14 cellular contexts compared by ENCODE assay signal in the genomic region with DNA sequence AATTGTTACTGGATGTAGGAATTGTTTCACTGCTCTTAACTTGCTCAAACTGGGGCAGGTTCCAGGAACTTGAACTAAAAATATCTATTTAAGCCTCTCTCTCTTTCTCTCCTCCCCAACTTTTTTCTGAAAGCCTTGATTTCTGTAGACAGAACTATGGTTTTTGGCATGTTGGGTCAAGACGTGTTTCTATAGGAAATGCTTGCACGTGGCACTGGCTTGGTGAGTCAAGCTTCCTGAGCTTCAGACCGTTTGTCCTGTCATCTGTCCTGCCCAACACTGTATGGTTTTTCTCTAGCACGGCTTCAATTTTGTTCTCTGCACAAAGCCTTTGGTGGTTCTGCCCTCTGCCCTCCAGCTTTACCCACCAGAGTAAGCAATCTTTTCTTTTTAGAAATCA. TPM values are rescaled to one million over a fixed set of nuclear protein-coding genes. Genes with fewer than 3 reads are reported as not detected.
A peak's percentile ranks its signal among the peaks of the same experiment; 100 is the strongest.
DNase-seq lines count a peak whose midpoint lies in the region; ATAC-seq and TF ChIP-seq lines count a peak whose summit lies in the region.
"Had no signal": no experiment of that assay in that cellular context is flagged by ENCODE, and none has a peak within 500 bp of the region (broad histone marks: within the 10 kb centered on the region; RNA-seq: fewer than 3 reads in every experiment).

No MANE protein-coding gene starts in this region.

- H3K4me1 Mint-ChIP-seq in memory B cell (no peaks in the 10 kb centered on the region), H9 (peaks cover 0 to 3% of the 10 kb centered on the region in 2 experiments; a peak in 1 of 4 replicates)

- H2BK120ac ChIP-seq in H9 (ENCODE audit: low read depth, low read length, poor library complexity, severe bottlenecking) = no peak overlapping the region

- H3K27ac ChIP-seq in BLaER1 treated with 17β-estradiol and CSF1 and Interleukin-3, amounts not matched to agents 10 nM and 100 nM = peak overlapping the region in 6 of 11 experiments; percentile 13 to 83 (median 74); a peak in 9 of 22 replicates
- H3K27ac ChIP-seq in H9 (ENCODE audit: insufficient read length, low read depth, low read length) = no peak overlapping the region
- H3K27ac ChIP-seq: KMS-11 had no signal

- H3K4me3 Mint-ChIP-seq in memory B cell = no peak overlapping the region
- H3K4me3 Mint-ChIP-seq in H9 = no peak overlapping the region

- TF ChIP-seq CTCF in astrocyte of the spinal cord (IDR thresholded peaks at IDR 0.05; ENCODE audit: low read depth, low read length) (no peak), H9 (conservative IDR thresholded peaks at IDR 0.05) (no peak)

- no peak overlapping the region for H4K91ac ChIP-seq in H9 (ENCODE audit: insufficient read length, low read depth, low read length)

- no peaks in the 10 kb centered on the region for H3K79me2 ChIP-seq in H9 (ENCODE audit: insufficient read depth, low read length)

- no peaks in the 10 kb centered on the region for H3K79me1 ChIP-seq in H9 (ENCODE audit: insufficient read depth, low read depth, low read length, poor library complexity, severe bottlenecking)

- H3K4ac ChIP-seq in H9 (ENCODE audit: low read depth, low read length) = no peak overlapping the region

- H3K14ac ChIP-seq in H9 (ENCODE audit: insufficient read depth, low read length) = no peak overlapping the region

- peak overlapping the region in 1 of 10 experiments; percentile 27; a peak in 1 of 20 replicates for H3K4me3 ChIP-seq in BLaER1 treated with 17β-estradiol and CSF1 and Interleukin-3, amounts not matched to agents 10 nM and 100 nM
- H3K4me3 ChIP-seq in astrocyte of the spinal cord (ENCODE audit: low read depth, low read length) = no peak overlapping the region

- in situ Hi-C loops in astrocyte of the spinal cord (cut with HindIII; ENCODE audit: low sequenced_read_pairs) = no loop called here

- H4K20me1 ChIP-seq in BLaER1 treated with 17β-estradiol and CSF1 and Interleukin-3, amounts not matched to agents 10 nM and 100 nM = peaks cover 0 to 46% (median 0%) of the 10 kb centered on the region in 11 experiments; a peak in 8 of 22 replicates
- no peaks in the 10 kb centered on the region for H4K20me1 ChIP-seq in H9 (ENCODE audit: control insufficient read depth, insufficient read depth, insufficient read length)

- peak overlapping the region in 4 of 11 experiments; percentile 9 to 65 (median 57); a peak in 5 of 22 replicates for H3K9ac ChIP-seq in BLaER1 treated with 17β-estradiol and CSF1 and Interleukin-3, amounts not matched to agents 10 nM and 100 nM
- H3K9ac ChIP-seq in H9 (ENCODE audit: extremely low read depth, insufficient read length, low read length) = no peak overlapping the region
- H3K9ac ChIP-seq: KMS-11 had no signal

- no peak overlapping the region for H4K8ac ChIP-seq in H9 (replicated peaks; ENCODE audit: insufficient read length, low read depth, low read length)

- no peak overlapping the region for H3K56ac ChIP-seq in H9 (ENCODE audit: insufficient read length, low read depth, low read length)

- DNase-seq in Kasumi-1 (lab: John Stamatoyannopoulos, UW) (peak; percentile 34 to 47), astrocyte of the spinal cord (ENCODE audit: low read depth, low spot score) (peak; percentile 27), memory B cell (ENCODE audit: low spot score in 2 of 2) (no peak), H9 (no peak)
- DNase-seq: activated CD4-positive, alpha-beta T cell treated with anti-CD3 and anti-CD28 coated beads, Interleukin-2, amount 50 U/mL, for 4 hours; BE2C; GF-D8; NCI-H2107; stimulated activated naive CD8-positive, alpha-beta T cell treated with anti-CD3 and anti-CD28 coated beads, Interleukin-15, Interleukin-2, amounts not matched to agents 100 U/mL and 50 U/mL, for 24 hours had no signal

- no peaks in the 10 kb centered on the region for H3K9me3 ChIP-seq in BLaER1 treated with 17β-estradiol and CSF1 and Interleukin-3, amounts not matched to agents 10 nM and 100 nM (replicated peaks in 1 of 11)
- H3K9me3 ChIP-seq in H9 (ENCODE audit: control insufficient read depth, low read depth, low read length) = no peaks in the 10 kb centered on the region
- H3K9me3 ChIP-seq: BE2C had no signal

- ATAC-seq in memory B cell (ENCODE audit: low read depth) (no peak), GM18502 (IDR thresholded peaks at IDR 0.05; ENCODE audit: poor library complexity, unreplicated experiment) (no peak), GM19324 (IDR thresholded peaks at IDR 0.05; ENCODE audit: low FRiP score, unreplicated experiment) (no peak), GM21515 (IDR thresholded peaks at IDR 0.05; ENCODE audit: unreplicated experiment) (no peak)
- ATAC-seq: stimulated activated naive CD8-positive, alpha-beta T cell treated with anti-CD3 and anti-CD28 coated beads, Interleukin-15, Interleukin-2, amounts not matched to agents 100 U/mL and 50 U/mL, for 24 hours had no signal

- H3K4me1 ChIP-seq in BLaER1 treated with 17β-estradiol and CSF1 and Interleukin-3, amounts not matched to agents 10 nM and 100 nM = peaks cover 0 to 65% (median 26%) of the 10 kb centered on the region in 10 experiments; a peak in 12 of 20 replicates
- no peaks in the 10 kb centered on the region for H3K4me1 ChIP-seq in H9 (ENCODE audit: insufficient read depth, low read length)
- H3K4me1 ChIP-seq: BE2C had no signal

- H2AK5ac ChIP-seq in H9 (ENCODE audit: insufficient read length, low read length) = no peak overlapping the region

- H3K27me3 Mint-ChIP-seq in memory B cell (no peaks in the 10 kb centered on the region), H9 (ENCODE audit: low read depth) (no peaks in the 10 kb centered on the region)

- H2BK15ac ChIP-seq in H9 (ENCODE audit: low read depth, low read length) = no peak overlapping the region

- no CpG with 5 or more reads among the region's 4 CpGs for WGBS in H9 (ENCODE audit: extremely low coverage, insufficient read length, low lambda C conversion rate)

- H3K23me2 ChIP-seq in H9 (ENCODE audit: insufficient read length, low read depth, low read length, poor library complexity, severe bottlenecking) = no peaks in the 10 kb centered on the region

- H3K27ac Mint-ChIP-seq in memory B cell = peak overlapping the region; percentile 37
- H3K27ac Mint-ChIP-seq in H9 = no peak overlapping the region

- H3K36me3 ChIP-seq in BLaER1 treated with 17β-estradiol and CSF1 and Interleukin-3, amounts not matched to agents 10 nM and 100 nM = peaks cover 73 to 97% (median 92%) of the 10 kb centered on the region in 11 experiments

- no peak overlapping the region for H3T11ph ChIP-seq in H9 (ENCODE audit: low read length)

- H2BK5ac ChIP-seq in H9 (ENCODE audit: insufficient read length, low read length) = no peak overlapping the region

- H3K36me3 Mint-ChIP-seq in memory B cell = peaks cover 33% of the 10 kb centered on the region
- peaks cover 16 to 63% (median 51%) of the 10 kb centered on the region in 3 experiments; a peak in 6 of 7 replicates for H3K36me3 Mint-ChIP-seq in H9 (ENCODE audit: insufficient read depth in 1 of 3, low read depth in 3 of 3)

- no peak overlapping the region for H2BK12ac ChIP-seq in H9 (ENCODE audit: insufficient read length, low read depth, low read length)

- H2AFZ ChIP-seq in H9 (ENCODE audit: low read length) = no peak overlapping the region

- H3K23ac ChIP-seq in H9 (ENCODE audit: insufficient read length, low read depth, low read length) = no peak overlapping the region

- H3K4me2 ChIP-seq in BLaER1 treated with 17β-estradiol and CSF1 and Interleukin-3, amounts not matched to agents 10 nM and 100 nM = peak overlapping the region in 5 of 11 experiments; percentile 55 to 84 (median 71); a peak in 10 of 22 replicates
- no peak overlapping the region for H3K4me2 ChIP-seq in H9 (ENCODE audit: insufficient read depth, insufficient read length, low read length)
- H3K4me2 ChIP-seq: KMS-11 had no signal

- H3K18ac ChIP-seq in H9 (ENCODE audit: insufficient read length, low read depth, low read length) = no peak overlapping the region

- no peaks in the 10 kb centered on the region for H3K27me3 ChIP-seq in BLaER1 treated with 17β-estradiol and CSF1 and Interleukin-3, amounts not matched to agents 10 nM and 100 nM
- no peaks in the 10 kb centered on the region for H3K27me3 ChIP-seq in H9 (ENCODE audit: insufficient read depth, low read length)
- H3K27me3 ChIP-seq: BE2C had no signal

- no peak overlapping the region for H2BK20ac ChIP-seq in H9 (ENCODE audit: low read depth, low read length, poor library complexity, severe bottlenecking)

- no peak overlapping the region for H4K5ac ChIP-seq in H9 (ENCODE audit: insufficient read length, low read depth, low read length)

- H3K9me3 Mint-ChIP-seq in memory B cell (no peaks in the 10 kb centered on the region), H9 (no peaks in the 10 kb centered on the region)

RNA-seq across cellular contexts. Expression of gene EAF1, which starts 13.5 kb away (rescaled TPM):
- 34.3 and 37.9 TPM in 2 replicates for total RNA-seq in H9 (2021)

RNA-seq across cellular contexts. Expression of gene METTL6, which starts 13.5 kb away (rescaled TPM):
- 24.1 and 25.6 TPM in 2 replicates for total RNA-seq in H9 (2021)

Comparison
In these comparisons a context has a peak if more than half of its experiments do, and no peak if none do; other contexts are left out.
1. DNase-seq: peak in Kasumi-1 (2 of 2) and astrocyte of the spinal cord (single experiment); none in memory B cell (0 of 2) and H9 (single experiment).